In the genomic region with DNA sequence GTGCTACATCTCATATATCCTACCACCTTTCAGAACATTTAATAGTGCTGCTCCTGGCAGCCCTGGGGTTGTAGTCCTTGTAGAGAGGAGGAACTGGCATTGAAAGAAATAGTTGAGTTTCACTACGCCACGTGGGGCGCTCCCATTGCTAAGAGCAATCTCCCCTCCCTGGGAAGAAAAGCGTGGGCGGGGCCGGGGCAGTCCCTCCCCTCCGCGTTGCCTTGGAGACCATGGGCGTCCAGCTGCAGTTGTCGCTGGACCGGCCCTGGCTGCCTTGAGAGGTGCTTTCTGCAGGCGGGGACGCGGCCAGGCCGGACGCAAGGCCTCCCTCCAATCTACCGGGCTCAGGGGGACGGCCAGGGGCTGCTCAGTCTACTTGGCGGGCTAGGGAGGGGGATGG, we compare ENCODE assay signal across 8 cellular contexts. TPM values are rescaled to one million over a fixed set of nuclear protein-coding genes. Genes with fewer than 3 reads are reported as not detected.
DNase-seq lines count a peak whose midpoint lies in the region; ATAC-seq and TF ChIP-seq lines count a peak whose summit lies in the region.

No MANE protein-coding gene starts in this region.

- TF ChIP-seq CTCF in AG09309 (IDR thresholded peaks at IDR 0.05; ENCODE audit: control insufficient read depth, insufficient read depth, low read depth, low read length, missing control alignments) (peak; percentile 6), glutamatergic neuron (IDR thresholded peaks at IDR 0.05; ENCODE audit: partially characterized antibody, unreplicated experiment) (no peak), parathyroid adenoma (IDR thresholded peaks at IDR 0.05) (no peak)

- H3K4me3 Mint-ChIP-seq in glutamatergic neuron (ENCODE audit: unreplicated experiment), result no peak overlapping the region

- H3K4me3 ChIP-seq in AG09309 (ENCODE audit: control insufficient read depth, low read depth, low read length), result peak overlapping the region; percentile 6
- no peak overlapping the region for H3K4me3 ChIP-seq in parathyroid adenoma (ENCODE audit: low read depth, low read length)

- H2AFZ ChIP-seq in parathyroid adenoma, result peak overlapping the region; percentile 38

- no peak overlapping the region for H3K27ac Mint-ChIP-seq in glutamatergic neuron (ENCODE audit: unreplicated experiment)

- no peaks in the 10 kb centered on the region for H3K4me1 Mint-ChIP-seq in glutamatergic neuron (ENCODE audit: low read depth, unreplicated experiment)

- no peaks in the 10 kb centered on the region for H3K27me3 Mint-ChIP-seq in glutamatergic neuron (ENCODE audit: unreplicated experiment)

- no peak overlapping the region for H3K27ac ChIP-seq in parathyroid adenoma

- ATAC-seq in GM19023 (IDR thresholded peaks at IDR 0.05; ENCODE audit: unreplicated experiment) (no peak), HG03565 (IDR thresholded peaks at IDR 0.05; ENCODE audit: unreplicated experiment) (no peak)

- H3K36me3 ChIP-seq in parathyroid adenoma (ENCODE audit: control insufficient read depth, insufficient read depth, low read length), result no peaks in the 10 kb centered on the region

- H3K4me1 ChIP-seq in parathyroid adenoma, result no peaks in the 10 kb centered on the region

- no peaks in the 10 kb centered on the region for H3K79me2 ChIP-seq in parathyroid adenoma

- peaks cover 1% of the 10 kb centered on the region for H3K9me3 Mint-ChIP-seq in glutamatergic neuron (ENCODE audit: unreplicated experiment)

- peak overlapping the region; percentile 37 for H3K4me2 ChIP-seq in parathyroid adenoma (ENCODE audit: low read length)

- H3K36me3 Mint-ChIP-seq in glutamatergic neuron (ENCODE audit: unreplicated experiment), result no peaks in the 10 kb centered on the region

- no peaks in the 10 kb centered on the region for H3K27me3 ChIP-seq in parathyroid adenoma (ENCODE audit: control insufficient read depth, insufficient read depth, low read length)

- DNase-seq in AG09309 (ENCODE audit: low read depth), result no peak
- DNase-seq in RPMI7951 (ENCODE audit: low read depth), result peak; percentile 86
- peak; percentile 72 for DNase-seq in glutamatergic neuron
- no peak for DNase-seq in SKM-1 (lab: John Stamatoyannopoulos, UW; ENCODE audit: unreplicated experiment)
- DNase-seq in NCI-H187 treated with DMSO at 0.1 percent for 48 hours (lab: John Stamatoyannopoulos, UW), result no peak

- no peaks in the 10 kb centered on the region for H3K9me3 ChIP-seq in parathyroid adenoma (ENCODE audit: control insufficient read depth, low read length)

- no peak overlapping the region for H3K9ac ChIP-seq in parathyroid adenoma

RNA-seq across cellular contexts. Expression of gene CCDC180, which starts 0.4 kb away (rescaled TPM):
- total RNA-seq in RPMI7951 (2014; rRNA removed; shearing (Covaris generic)), result 0.29 and 0.72 TPM in 2 replicates
- total RNA-seq in glutamatergic neuron (ENCODE audit: unreplicated experiment), result 13.1 TPM

Comparison
In these comparisons a context has a peak if more than half of its experiments do, and no peak if none do; other contexts are left out.
1. DNase-seq: peak in RPMI7951 (single experiment) and glutamatergic neuron (single experiment); none in AG09309 (single experiment), SKM-1 (single experiment) and NCI-H187 treated with DMSO at 0.1 percent for 48 hours (single experiment).